ENCODE assay signal across 8 cellular contexts in genomic region chr4:131724847-131725246, GRCh38.
DNase-seq lines count a peak whose midpoint lies in the region; ATAC-seq and TF ChIP-seq lines count a peak whose summit lies in the region.
"Not testable (repeated sequence)": the region's sequence is repeated elsewhere in the genome, so short reads cannot be mapped to it uniquely, and the experiment has no call there.

No MANE protein-coding gene starts in this region.

- not testable (repeated sequence) for H3K27me3 ChIP-seq in A673 (replicated peaks; ENCODE audit: insufficient read depth, low read depth, low read length, poor library complexity); GM23338 (ENCODE audit: insufficient read depth)

- H3K4me1 ChIP-seq in A673 (ENCODE audit: insufficient read depth, low read length, poor library complexity, severe bottlenecking); GM23338 (ENCODE audit: insufficient read depth): not testable (repeated sequence)

- not testable (repeated sequence) for H3K4me3 Mint-ChIP-seq in GM23338

- ATAC-seq in GM23338, left lobe of liver, sciatic nerve: not testable (repeated sequence)

- H3K27ac Mint-ChIP-seq in GM23338, result not testable (repeated sequence)

- peak overlapping the region; percentile 47 for H3K27ac ChIP-seq in A673 (ENCODE audit: low read depth, low read length, poor library complexity, severe bottlenecking)
- not testable (repeated sequence) for H3K27ac ChIP-seq in GM23338 (ENCODE audit: low read depth)

- peaks cover 20% of the 10 kb centered on the region for H3K36me3 Mint-ChIP-seq in GM23338 (ENCODE audit: low read depth)

- H3K9me3 Mint-ChIP-seq in GM23338, result peaks cover 34% of the 10 kb centered on the region

- H3K4me1 Mint-ChIP-seq in GM23338, result not testable (repeated sequence)

- not testable (repeated sequence) for H3K4me2 ChIP-seq in GM23338

- not testable (repeated sequence) for TF ChIP-seq CTCF in A673 (conservative IDR thresholded peaks at IDR 0.05; ENCODE audit: low read depth, low read length); GM23338 (conservative IDR thresholded peaks at IDR 0.05; ENCODE audit: low read depth in 2 of 2)

- not testable (repeated sequence) for H3F3A ChIP-seq in GM23338 (replicated peaks; ENCODE audit: low read depth)

- BruUV-seq in A673 (replicated peaks; lab: Mats Ljungman, UMichigan), result not testable (repeated sequence)

- not testable (repeated sequence) for H3K9me2 ChIP-seq in GM23338 (ENCODE audit: insufficient read depth)

- not testable (repeated sequence) for H3K9me3 ChIP-seq in A673 (ENCODE audit: low read depth, low read length, poor library complexity, severe bottlenecking)

- H4K20me1 ChIP-seq in GM23338 (replicated peaks; ENCODE audit: insufficient read depth), result not testable (repeated sequence)

- H3K4me3 ChIP-seq in A673 (ENCODE audit: low read depth, low read length, poor library complexity, severe bottlenecking), result peak overlapping the region; percentile 35
- H3K4me3 ChIP-seq in GM23338, result not testable (repeated sequence)

- H2AFZ ChIP-seq in GM23338, result not testable (repeated sequence)

- CTCF ChIA-PET in A673 (lab: Charles Lee), result not testable (repeated sequence)

- H3K36me3 ChIP-seq in A673 (ENCODE audit: insufficient read depth, low read length, poor library complexity, severe bottlenecking); GM23338 (ENCODE audit: insufficient read depth): not testable (repeated sequence)

- DNase-seq in A673 (ENCODE audit: low spot score), result peak; percentile 67
- peak; percentile 56 for DNase-seq in GM23338 (ENCODE audit: low spot score)
- DNase-seq in NCI-H146 (lab: John Stamatoyannopoulos, UW), result peak; percentile 84
- DNase-seq in T follicular helper cell (ENCODE audit: low read depth), result peak; percentile 15
- DNase-seq in activated gamma-delta T cell (lab: John Stamatoyannopoulos, UW), result peak; percentile 14
- DNase-seq in fibroblast of gingiva (ENCODE audit: low read depth), result peak; percentile 44
- peak; percentile 69 for DNase-seq in left lobe of liver (ENCODE audit: low spot score)
- peak; percentile 82 for DNase-seq in sciatic nerve (ENCODE audit: low spot score)

- POLR2A ChIA-PET in A673 (lab: Charles Lee; ENCODE audit: low non-redundant PET), result not testable (repeated sequence)

- H3K79me2 ChIP-seq in GM23338 (replicated peaks; ENCODE audit: insufficient read depth), result not testable (repeated sequence)

- H3K27me3 Mint-ChIP-seq in GM23338 (ENCODE audit: insufficient read depth, low read depth, poor library complexity), result not testable (repeated sequence)

- intact Hi-C loops in A673 (cut with micrococcal nuclease; ENCODE audit: unreplicated experiment); sciatic nerve (cut with DNase I): not testable (repeated sequence)

Comparison
In these comparisons a context has a peak if more than half of its experiments do, and no peak if none do; other contexts are left out.
1. DNase-seq: peak in every context shown above with its lines; median percentile 84 in NCI-H146; 82 in sciatic nerve; 69 in left lobe of liver; 67 in A673; 56 in GM23338; 44 in fibroblast of gingiva; 15 in T follicular helper cell; 14 in activated gamma-delta T cell.